ENCODE assay signal across 8 cellular contexts in the genomic region with DNA sequence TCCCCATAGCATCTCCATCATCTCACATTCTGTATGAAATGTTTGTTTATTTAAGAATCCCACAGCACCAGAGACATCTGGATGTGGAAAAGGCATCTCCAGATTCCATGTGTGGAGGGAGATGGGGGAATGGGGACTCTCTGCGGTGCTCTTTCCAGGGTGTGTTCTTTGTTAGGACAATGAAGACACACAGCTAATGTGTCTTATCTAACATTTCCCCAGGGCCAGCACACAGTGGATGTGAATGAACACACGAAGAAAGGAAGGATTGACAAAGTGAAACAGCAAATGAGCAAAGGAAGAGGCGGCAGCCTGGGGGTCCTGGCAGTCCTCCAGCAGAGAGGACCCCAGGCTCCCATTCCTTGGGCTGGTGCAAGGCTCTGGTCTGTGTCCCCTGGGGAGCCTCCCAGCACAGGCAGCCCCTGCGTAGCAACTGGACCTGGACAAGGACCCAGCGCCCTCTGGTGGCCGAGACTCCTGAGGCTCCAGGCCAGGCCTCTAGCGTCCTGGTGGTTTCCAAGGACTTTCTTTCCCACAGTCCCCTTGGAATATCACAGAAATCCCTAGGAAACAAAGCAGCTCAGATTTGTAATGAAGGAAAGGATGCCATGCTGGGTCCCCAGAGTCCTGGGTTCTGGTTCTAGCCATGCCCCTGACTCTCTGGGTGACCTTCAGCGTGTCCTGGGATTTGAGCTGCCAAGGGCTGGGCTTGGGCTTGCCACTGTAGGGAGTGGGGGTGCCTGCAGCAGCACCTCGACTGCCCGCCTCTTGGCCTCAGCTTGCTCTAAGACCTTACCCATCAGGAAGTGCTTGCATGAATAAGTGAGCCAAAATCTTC. TPM values are rescaled to one million over a fixed set of nuclear protein-coding genes. Genes with fewer than 3 reads are reported as not detected.
DNase-seq lines count a peak whose midpoint lies in the region; ATAC-seq and TF ChIP-seq lines count a peak whose summit lies in the region.

No MANE protein-coding gene starts in this region.

- no peak overlapping the region for H3K27ac ChIP-seq in neuronal stem cell (replicated peaks; ENCODE audit: low read length)

- peak overlapping the region; percentile 85 for H2AFZ ChIP-seq in neuronal stem cell (ENCODE audit: low read length)

- peaks cover 24 to 39% of the 10 kb centered on the region in 2 donors for H3K4me1 ChIP-seq in neuronal stem cell (ENCODE audit: control insufficient read depth in 2 of 2, insufficient read depth in 1 of 2, low read depth in 1 of 2, low read length in 2 of 2)

- H3K4me2 ChIP-seq in neuronal stem cell (ENCODE audit: insufficient read depth, low read length, poor library complexity, severe bottlenecking) = no peak overlapping the region

- peaks cover 3% of the 10 kb centered on the region for H3K79me1 ChIP-seq in neuronal stem cell (ENCODE audit: low read depth, low read length)

- peak overlapping the region; percentile 79 for H3K18ac ChIP-seq in neuronal stem cell (ENCODE audit: low read length)

- H3K4me3 ChIP-seq in fibroblast of pulmonary artery (replicated peaks; ENCODE audit: low read depth, low read length) (no peak overlapping the region), neuronal stem cell (ENCODE audit: low read length in 2 of 2) (no peak overlapping the region)

- WGBS in neuronal stem cell (ENCODE audit: extremely low coverage in 2 of 2, insufficient read length in 2 of 2, insufficient replicate concordance in 1 of 2), 2 donors = no CpG with 5 or more reads among the region's 10 CpGs

- peaks cover 2 to 5% of the 10 kb centered on the region in 2 donors for H3K36me3 ChIP-seq in neuronal stem cell (replicated peaks in 1 of 2; ENCODE audit: control insufficient read depth in 2 of 2, insufficient read depth in 2 of 2, low read length in 2 of 2)

- DNase-seq in G401 (ENCODE audit: low spot score) (peak; percentile 86), KG1 (lab: John Stamatoyannopoulos, UW) (peak; percentile 78), RPMI8226 (peak; percentile 78), fibroblast of pulmonary artery (ENCODE audit: low read depth) (peak; percentile 87), neuronal stem cell (ENCODE audit: low spot score) (peak; percentile 86), stromal cell of bone marrow (ENCODE audit: low read depth) (peak; percentile 63)
- DNase-seq in activated T-helper 1 cell treated with anti-CD3 and anti-CD28 coated beads, Interleukin-2, amount 50 U/mL, for 16 hours (ENCODE audit: low read depth in 1 of 2, low spot score in 1 of 2) = peak; percentile 75 to 82

- no peak overlapping the region for H3K14ac ChIP-seq in neuronal stem cell (ENCODE audit: low read length)

- TF ChIP-seq CTCF in fibroblast of pulmonary artery (IDR thresholded peaks at IDR 0.05; ENCODE audit: low read length, missing control alignments) = peak; percentile 96

- H2BK5ac ChIP-seq in neuronal stem cell (ENCODE audit: low read length) = no peak overlapping the region

- peak overlapping the region; percentile 95 for H2BK12ac ChIP-seq in neuronal stem cell (ENCODE audit: low read length)

- H2BK120ac ChIP-seq in neuronal stem cell (ENCODE audit: low read depth, low read length) = no peak overlapping the region

- peak overlapping the region; percentile 77 for H2AK5ac ChIP-seq in neuronal stem cell (ENCODE audit: low read depth, low read length)

- peak overlapping the region; percentile 38 for H4K91ac ChIP-seq in neuronal stem cell (ENCODE audit: low read depth, low read length, poor library complexity)

- H3K4ac ChIP-seq in neuronal stem cell (ENCODE audit: low read length) = no peak overlapping the region

- H2BK15ac ChIP-seq in neuronal stem cell (ENCODE audit: low read length) = peak overlapping the region; percentile 95

- ATAC-seq in HG03342 (IDR thresholded peaks at IDR 0.05; ENCODE audit: unreplicated experiment) = no peak

- in situ Hi-C loops in G401 (cut with HindIII; ENCODE audit: low sequenced_read_pairs) = no loop called here

- peak overlapping the region; percentile 96 for H4K8ac ChIP-seq in neuronal stem cell (ENCODE audit: low read depth, low read length)

- H3K9ac ChIP-seq in neuronal stem cell (ENCODE audit: low read depth, low read length, poor library complexity) = peak overlapping the region; percentile 57

- H3K9me3 ChIP-seq in neuronal stem cell (replicated peaks in 1 of 2; ENCODE audit: control insufficient read depth in 2 of 2, insufficient read depth in 1 of 2, low read depth in 1 of 2, low read length in 2 of 2) = no peaks in the 10 kb centered on the region

- H3K27me3 ChIP-seq in neuronal stem cell (ENCODE audit: control insufficient read depth in 3 of 3, insufficient read depth in 3 of 3, low read depth in 1 of 3, low read length in 3 of 3) = peaks cover 0 to 14% (median 0%) of the 10 kb centered on the region in 3 experiments

- H3K23ac ChIP-seq in neuronal stem cell (ENCODE audit: low read depth, low read length, poor library complexity) = no peak overlapping the region

RNA-seq across cellular contexts. Expression of gene PDLIM7, which starts 3.5 kb away (rescaled TPM):
- total RNA-seq in G401 (2014; rRNA removed; shearing (Covaris generic)) = 297 and 299 TPM in 2 replicates
- 206 TPM for polyA plus RNA-seq in neuronal stem cell (2013, experiment 1 of 2)
- polyA plus RNA-seq in neuronal stem cell (2013, experiment 2 of 2) = 193 TPM

RNA-seq across cellular contexts. Expression of gene DOK3, which starts 8.7 kb away (rescaled TPM):
- total RNA-seq in G401 (2014; rRNA removed; shearing (Covaris generic)) = 0.85 and 6.3 TPM in 2 replicates
- 1.2 TPM for polyA plus RNA-seq in neuronal stem cell (2013, experiment 1 of 2)
- 1.2 TPM for polyA plus RNA-seq in neuronal stem cell (2013, experiment 2 of 2)

RNA-seq across cellular contexts. Expression of gene DDX41, which starts 15.9 kb away (rescaled TPM):
- 96.6 and 166 TPM in 2 replicates for total RNA-seq in G401 (2014; rRNA removed; shearing (Covaris generic))
- polyA plus RNA-seq in neuronal stem cell (2013, experiment 1 of 2) = 67.4 TPM
- polyA plus RNA-seq in neuronal stem cell (2013, experiment 2 of 2) = 68.2 TPM

RNA-seq across cellular contexts. Expression of gene DBN1, which starts 27.5 kb away (rescaled TPM):
- 295 and 370 TPM in 2 replicates for total RNA-seq in G401 (2014; rRNA removed; shearing (Covaris generic))
- polyA plus RNA-seq in neuronal stem cell (2013, experiment 1 of 2) = 205 TPM
- polyA plus RNA-seq in neuronal stem cell (2013, experiment 2 of 2) = 197 TPM

RNA-seq across cellular contexts. Expression of gene FAM193B, which starts 53.5 kb away (rescaled TPM):
- total RNA-seq in G401 (2014; rRNA removed; shearing (Covaris generic)) = 29.0 and 45.3 TPM in 2 replicates
- 58.6 TPM for polyA plus RNA-seq in neuronal stem cell (2013, experiment 1 of 2)
- 63.2 TPM for polyA plus RNA-seq in neuronal stem cell (2013, experiment 2 of 2)
